In genomic region chr19:15223649-15224371, GRCh38 we compare ENCODE assay signal across 8 cellular contexts. TPM values are rescaled to one million over a fixed set of nuclear protein-coding genes. Genes with fewer than 3 reads are reported as not detected.
DNase-seq lines count a peak whose midpoint lies in the region; ATAC-seq lines count a peak whose summit lies in the region.

No MANE protein-coding gene starts in this region.

- peak overlapping the region; percentile 45 for H3K27ac ChIP-seq in substantia nigra (ENCODE audit: low read depth, low read length, poor library complexity, severe bottlenecking)

- peak overlapping the region; percentile 83 for H3K4me3 Mint-ChIP-seq in activated CD4-positive, alpha-beta T cell treated with anti-CD3 and anti-CD28 coated beads, Interleukin-2, amount 10 ng/mL, durations not matched to agents 24 days and 14 days
- H3K4me3 Mint-ChIP-seq in activated naive CD8-positive, alpha-beta T cell treated with anti-CD3 and anti-CD28 coated beads, Interleukin-2, amount 10 ng/mL, durations not matched to agents 7 days and 5 days: peak overlapping the region; percentile 81

- POLR2A ChIA-PET in activated naive CD8-positive, alpha-beta T cell treated with anti-CD3 and anti-CD28 coated beads, Interleukin-2, amount 10 ng/mL, durations not matched to agents 7 days and 5 days (lab: Charles Lee): interaction anchor here (1.0 kb wide), 1 partner anchor 195 kb away, joined by 3 read pairs; the partner anchor contains the start of gene AKAP8L

- no peak for ATAC-seq in activated naive CD8-positive, alpha-beta T cell treated with anti-CD3 and anti-CD28 coated beads, Interleukin-2, amount 10 ng/mL, durations not matched to agents 7 days and 5 days (ENCODE audit: low read depth)

- H3K4me3 ChIP-seq in iPS-18c (ENCODE audit: insufficient read depth, low read depth, low read length): peak overlapping the region; percentile 68

- no peaks in the 10 kb centered on the region for H3K36me3 Mint-ChIP-seq in activated CD4-positive, alpha-beta T cell treated with anti-CD3 and anti-CD28 coated beads, Interleukin-2, amount 10 ng/mL, durations not matched to agents 24 days and 14 days (ENCODE audit: low read depth)
- H3K36me3 Mint-ChIP-seq in activated naive CD8-positive, alpha-beta T cell treated with anti-CD3 and anti-CD28 coated beads, Interleukin-2, amount 10 ng/mL, durations not matched to agents 7 days and 5 days: no peaks in the 10 kb centered on the region

- peaks cover 11% of the 10 kb centered on the region for H3K4me1 Mint-ChIP-seq in activated CD4-positive, alpha-beta T cell treated with anti-CD3 and anti-CD28 coated beads, Interleukin-2, amount 10 ng/mL, durations not matched to agents 24 days and 14 days
- H3K4me1 Mint-ChIP-seq in activated naive CD8-positive, alpha-beta T cell treated with anti-CD3 and anti-CD28 coated beads, Interleukin-2, amount 10 ng/mL, durations not matched to agents 7 days and 5 days: peaks cover 10% of the 10 kb centered on the region

- no peaks in the 10 kb centered on the region for H3K9me3 Mint-ChIP-seq in activated CD4-positive, alpha-beta T cell treated with anti-CD3 and anti-CD28 coated beads, Interleukin-2, amount 10 ng/mL, durations not matched to agents 24 days and 14 days
- no peaks in the 10 kb centered on the region for H3K9me3 Mint-ChIP-seq in activated naive CD8-positive, alpha-beta T cell treated with anti-CD3 and anti-CD28 coated beads, Interleukin-2, amount 10 ng/mL, durations not matched to agents 7 days and 5 days

- intact Hi-C loops in activated CD4-positive, alpha-beta T cell treated with anti-CD3 and anti-CD28 coated beads, Interleukin-2, amount 10 ng/mL, durations not matched to agents 24 days and 14 days (cut with micrococcal nuclease): no loop called here

- H3K27ac Mint-ChIP-seq in activated CD4-positive, alpha-beta T cell treated with anti-CD3 and anti-CD28 coated beads, Interleukin-2, amount 10 ng/mL, durations not matched to agents 24 days and 14 days: peak overlapping the region; percentile 65
- no peak overlapping the region for H3K27ac Mint-ChIP-seq in activated naive CD8-positive, alpha-beta T cell treated with anti-CD3 and anti-CD28 coated beads, Interleukin-2, amount 10 ng/mL, durations not matched to agents 7 days and 5 days

- peak; percentile 58 for DNase-seq in activated CD4-positive, alpha-beta T cell treated with anti-CD3 and anti-CD28 coated beads, Interleukin-2, amount 10 ng/mL, durations not matched to agents 24 days and 14 days
- no peak for DNase-seq in activated CD4-positive, alpha-beta T cell treated with anti-CD3 and anti-CD28 coated beads, Interleukin-2, amount 50 U/mL, for 48 hours
- no peak for DNase-seq in activated naive CD8-positive, alpha-beta T cell treated with anti-CD3 and anti-CD28 coated beads, Interleukin-2, amount 10 ng/mL, durations not matched to agents 7 days and 5 days
- DNase-seq in substantia nigra (lab: John Stamatoyannopoulos, UW): peak in 15 of 49 donors; percentile 15 to 60 (median 37)
- no peak for DNase-seq in activated CD8-positive, alpha-beta memory T cell treated with anti-CD3 and anti-CD28 coated beads for 24 hours
- no peak for DNase-seq in foreskin melanocyte
- no peak for DNase-seq in AG08395 (ENCODE audit: low spot score)

- H3K9me3 ChIP-seq in iPS-18c (ENCODE audit: control insufficient read depth, insufficient read depth, low read length): no peaks in the 10 kb centered on the region

- peaks cover 26% of the 10 kb centered on the region for H3K27me3 Mint-ChIP-seq in activated CD4-positive, alpha-beta T cell treated with anti-CD3 and anti-CD28 coated beads, Interleukin-2, amount 10 ng/mL, durations not matched to agents 24 days and 14 days
- peaks cover 26% of the 10 kb centered on the region for H3K27me3 Mint-ChIP-seq in activated naive CD8-positive, alpha-beta T cell treated with anti-CD3 and anti-CD28 coated beads, Interleukin-2, amount 10 ng/mL, durations not matched to agents 7 days and 5 days

RNA-seq across cellular contexts. Expression of gene EPHX3, which starts 8.4 kb away (rescaled TPM):
- 0.09 and 0.16 TPM in 2 replicates for total RNA-seq in activated CD4-positive, alpha-beta T cell treated with anti-CD3 and anti-CD28 coated beads, Interleukin-2, amount 10 ng/mL, durations not matched to agents 24 days and 14 days
- not detected for total RNA-seq in activated naive CD8-positive, alpha-beta T cell treated with anti-CD3 and anti-CD28 coated beads, Interleukin-2, amount 10 ng/mL, durations not matched to agents 7 days and 5 days

RNA-seq across cellular contexts. Expression of gene NOTCH3, which starts 23.0 kb away (rescaled TPM):
- total RNA-seq in activated CD4-positive, alpha-beta T cell treated with anti-CD3 and anti-CD28 coated beads, Interleukin-2, amount 10 ng/mL, durations not matched to agents 24 days and 14 days: not detected in 2 replicates
- total RNA-seq in activated naive CD8-positive, alpha-beta T cell treated with anti-CD3 and anti-CD28 coated beads, Interleukin-2, amount 10 ng/mL, durations not matched to agents 7 days and 5 days: under 1 TPM; 0.22 to 0.31 TPM
